In the genomic region with DNA sequence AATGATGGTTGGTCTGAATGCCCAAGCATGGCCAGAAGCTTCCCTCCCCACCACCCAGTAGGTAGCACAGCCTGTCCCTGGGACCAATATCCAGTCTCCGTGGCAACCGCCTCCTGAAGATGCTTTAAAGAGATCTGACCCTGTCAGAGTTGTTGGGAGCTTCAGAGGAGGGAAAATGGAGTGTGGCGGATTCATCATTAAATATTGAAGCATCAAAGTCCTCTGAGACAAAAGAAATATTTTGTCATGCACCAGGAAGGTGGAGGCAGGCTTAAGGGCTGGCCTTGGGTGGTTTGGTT, we compare ENCODE assay signal across 28 cellular contexts. TPM values are rescaled to one million over a fixed set of nuclear protein-coding genes. Genes with fewer than 3 reads are reported as not detected.
"Had no signal": no experiment of that assay in that cellular context is flagged by ENCODE, and none has a peak within 500 bp of the region (broad histone marks: within the 10 kb centered on the region; RNA-seq: fewer than 3 reads in every experiment).

No MANE protein-coding gene starts in this region.

- H3K27ac Mint-ChIP-seq: mesothelial cell of epicardium; naive B cell; natural killer cell; stimulated activated memory B cell treated with anti-CD40 and anti-IgM and Interleukin-4, amounts not matched to agents 10 μg/mL and 1 μg/mL and 100 μg/mL, for 72 hours had no signal

- H3K4me1 Mint-ChIP-seq: immature natural killer cell, mesothelial cell of epicardium, natural killer cell had no signal

- H3K36me3 Mint-ChIP-seq: natural killer cell had no signal

- H3K4me3 Mint-ChIP-seq: immature natural killer cell; mesothelial cell of epicardium; naive B cell; natural killer cell; nephron progenitor cell; stimulated activated memory B cell treated with anti-CD40 and anti-IgM and Interleukin-4, amounts not matched to agents 10 μg/mL and 1 μg/mL and 100 μg/mL, for 72 hours; stimulated activated naive CD8-positive, alpha-beta T cell treated with anti-CD3 and anti-CD28 coated beads, Interleukin-15, amount 100 ng/mL, for 72 hours had no signal

- H3K9me3 Mint-ChIP-seq: mesothelial cell of epicardium; naive B cell; natural killer cell; stimulated activated memory B cell treated with anti-CD40 and anti-IgM and Interleukin-4, amounts not matched to agents 10 μg/mL and 1 μg/mL and 100 μg/mL, for 72 hours; stimulated activated naive CD8-positive, alpha-beta T cell treated with anti-CD3 and anti-CD28 coated beads, Interleukin-15, amount 100 ng/mL, for 72 hours had no signal

- DNase-seq: immature natural killer cell; kidney; left colon; left ventricle myocardium inferior; mesendoderm; naive B cell; natural killer cell; nephron progenitor cell; right lobe of liver; stimulated activated CD4-positive, alpha-beta T cell treated with anti-CD3 and anti-CD28 coated beads, Interleukin-1b, Interleukin-23, amount 100 ng/mL, for 48 hours; stimulated activated CD4-positive, alpha-beta T cell treated with anti-CD3 and anti-CD28 coated beads, Interleukin-2, amount 100 ng/mL, for 48 hours; stimulated activated CD4-positive, alpha-beta T cell treated with anti-CD3 and anti-CD28 coated beads, Interleukin-4, amount 100 ng/mL, for 4 hours; stimulated activated CD8-positive, alpha-beta memory T cell treated with anti-CD3 and anti-CD28 coated beads, Interleukin-4, amount 100 ng/mL, for 48 hours; stimulated activated naive CD4-positive, alpha-beta T cell treated with Interleukin-2 at 50 U/mL for 16 hours; stimulated activated naive CD8-positive, alpha-beta T cell treated with anti-CD3 and anti-CD28 coated beads, Interleukin-15, amount 100 ng/mL, for 72 hours; testis; thyroid gland; transverse colon; upper lobe of left lung had no signal

RNA-seq across cellular contexts. Expression of a gene that starts 4.8 kb away (rescaled TPM):
- total RNA-seq: kidney, left ventricle myocardium inferior, lower leg skin, lung, mesothelial cell of epicardium, mononuclear cell, natural killer cell, osteoblast, right lobe of liver, skeletal muscle tissue, smooth muscle cell, thyroid gland, urinary bladder had no signal
- polyA plus RNA-seq: immature natural killer cell, lung, smooth muscle cell, urinary bladder had no signal
